Comparison of ENCODE assay signal across 14 cellular contexts in genomic region chr12:131390408-131391100, GRCh38.
DNase-seq lines count a peak whose midpoint lies in the region; ATAC-seq and TF ChIP-seq lines count a peak whose summit lies in the region.
"Had no signal": no experiment of that assay in that cellular context is flagged by ENCODE, and none has a peak within 500 bp of the region (broad histone marks: within the 10 kb centered on the region; RNA-seq: fewer than 3 reads in every experiment).

No MANE protein-coding gene starts in this region.

- no peaks in the 10 kb centered on the region for H3K9me3 Mint-ChIP-seq in progenitor cell of endocrine pancreas (ENCODE audit: low read depth)
- H3K9me3 Mint-ChIP-seq: dendritic cell treated with granulocyte-macrophage colony-stimulating factor and Interleukin-4, amounts not matched to agents 40 ng/mL and 50 ng/mL, for 4 days; natural killer cell treated with Interleukin-12 subunit alpha and Interleukin-12 subunit beta and Interleukin-15 and Interleukin-18, amount 100 ng/mL, for 72 hours had no signal

- no peaks in the 10 kb centered on the region for H3K4me1 ChIP-seq in lower lobe of right lung

- H3K4me3 Mint-ChIP-seq in progenitor cell of endocrine pancreas (ENCODE audit: low read depth): no peak overlapping the region
- H3K4me3 Mint-ChIP-seq: dendritic cell treated with granulocyte-macrophage colony-stimulating factor and Interleukin-4, amounts not matched to agents 40 ng/mL and 50 ng/mL, for 4 days; natural killer cell treated with Interleukin-12 subunit alpha and Interleukin-12 subunit beta and Interleukin-15 and Interleukin-18, amount 100 ng/mL, for 72 hours had no signal

- intact Hi-C loops in lower lobe of right lung (cut with DNase I): no loop called here

- no peak for TF ChIP-seq CTCF in progenitor cell of endocrine pancreas (IDR thresholded peaks at IDR 0.05; ENCODE audit: unreplicated experiment)
- TF ChIP-seq CTCF in lower lobe of right lung (IDR thresholded peaks at IDR 0.05): no peak

- no peak overlapping the region for H3K4me3 ChIP-seq in lower lobe of right lung

- no peaks in the 10 kb centered on the region for H3K4me1 Mint-ChIP-seq in progenitor cell of endocrine pancreas (ENCODE audit: low read depth)

- H3K27ac Mint-ChIP-seq in progenitor cell of endocrine pancreas: peak overlapping the region; percentile 11
- H3K27ac Mint-ChIP-seq: dendritic cell treated with granulocyte-macrophage colony-stimulating factor and Interleukin-4, amounts not matched to agents 40 ng/mL and 50 ng/mL, for 4 days; natural killer cell treated with Interleukin-12 subunit alpha and Interleukin-12 subunit beta and Interleukin-15 and Interleukin-18, amount 100 ng/mL, for 72 hours had no signal

- ATAC-seq in esophagus mucosa: peak; percentile 53
- no peak for ATAC-seq in lower lobe of right lung
- no peak for ATAC-seq in GM19455 (IDR thresholded peaks at IDR 0.05; ENCODE audit: unreplicated experiment)
- ATAC-seq: natural killer cell treated with Interleukin-12 subunit alpha and Interleukin-12 subunit beta and Interleukin-15 and Interleukin-18, amount 100 ng/mL, for 72 hours had no signal

- no peaks in the 10 kb centered on the region for H3K9me3 ChIP-seq in lower lobe of right lung

- no peak overlapping the region for H3K27ac ChIP-seq in lower lobe of right lung

- H3K36me3 ChIP-seq in lower lobe of right lung: no peaks in the 10 kb centered on the region

- H3K27me3 Mint-ChIP-seq in progenitor cell of endocrine pancreas: peaks cover 8% of the 10 kb centered on the region

- peak; percentile 16 for DNase-seq in activated CD4-positive, alpha-beta T cell treated with anti-CD3 and anti-CD28 coated beads for 48 hours
- no peak for DNase-seq in activated CD4-positive, alpha-beta T cell treated with anti-CD3 and anti-CD28 coated beads, Interleukin-2, amount 50 U/mL, for 4 hours
- DNase-seq in OCI-M1 (lab: John Stamatoyannopoulos, UW) (peak; percentile 46), progenitor cell of endocrine pancreas (ENCODE audit: low spot score, unreplicated experiment) (peak; percentile 82), lower lobe of right lung (no peak), retina (no peak)
- DNase-seq: activated effector memory CD4-positive, alpha-beta T cell treated with Interleukin-2 at 50 U/mL for 16 hours; NCI-H526; stimulated activated CD4-positive, alpha-beta T cell treated with anti-CD3 and anti-CD28 coated beads, Interleukin-15, amount 100 ng/mL, for 24 hours; stimulated activated naive CD4-positive, alpha-beta T cell treated with Interleukin-2 at 50 U/mL for 16 hours had no signal

- peaks cover 19% of the 10 kb centered on the region for H3K27me3 ChIP-seq in lower lobe of right lung (ENCODE audit: low read depth)

- H3K36me3 Mint-ChIP-seq in progenitor cell of endocrine pancreas (ENCODE audit: insufficient read depth): no peaks in the 10 kb centered on the region
- H3K36me3 Mint-ChIP-seq: natural killer cell treated with Interleukin-12 subunit alpha and Interleukin-12 subunit beta and Interleukin-15 and Interleukin-18, amount 100 ng/mL, for 72 hours had no signal

Comparison
In these comparisons a context has a peak if more than half of its experiments do, and no peak if none do; other contexts are left out.
1. DNase-seq: peak in activated CD4-positive, alpha-beta T cell treated with anti-CD3 and anti-CD28 coated beads for 48 hours (single experiment), OCI-M1 (single experiment) and progenitor cell of endocrine pancreas (single experiment); none in activated CD4-positive, alpha-beta T cell treated with anti-CD3 and anti-CD28 coated beads, Interleukin-2, amount 50 U/mL, for 4 hours (0 of 2), lower lobe of right lung (single experiment) and retina (single experiment).